ENCODE assay signal across 29 cellular contexts in genomic region chr6:32079566-32080290, GRCh38. TPM values are rescaled to one million over a fixed set of nuclear protein-coding genes. Genes with fewer than 3 reads are reported as not detected.
DNase-seq lines count a peak whose midpoint lies in the region; ATAC-seq and TF ChIP-seq lines count a peak whose summit lies in the region.
"Had no signal": no experiment of that assay in that cellular context is flagged by ENCODE, and none has a peak within 500 bp of the region (broad histone marks: within the 10 kb centered on the region; RNA-seq: fewer than 3 reads in every experiment).

No MANE protein-coding gene starts in this region.

- H3K36me3 ChIP-seq in H7 (replicated peaks; ENCODE audit: control insufficient read depth, insufficient read depth, low read length), result no peaks in the 10 kb centered on the region
- H3K36me3 ChIP-seq in PC-9 (ENCODE audit: low read depth), result no peaks in the 10 kb centered on the region
- H3K36me3 ChIP-seq in mesenchymal stem cell (ENCODE audit: control insufficient read depth in 1 of 2, insufficient read depth in 2 of 2, low read depth in 1 of 2, low read length in 2 of 2), result peaks cover 0 to 73% of the 10 kb centered on the region in 2 experiments
- H3K36me3 ChIP-seq in testis (ENCODE audit: low read depth, missing control alignments), result no peaks in the 10 kb centered on the region
- H3K36me3 ChIP-seq: adrenal gland had no signal

- H3K27ac Mint-ChIP-seq in H9, result no peak overlapping the region; a peak in 1 of 7 replicates
- H3K27ac Mint-ChIP-seq: activated CD4-positive, alpha-beta T cell treated with anti-CD3 and anti-CD28 coated beads, Interleukin-2, amount 10 ng/mL, durations not matched to agents 7 days and 5 days; mesothelial cell of epicardium had no signal

- H2BK20ac ChIP-seq in H9 (ENCODE audit: low read depth, low read length, poor library complexity, severe bottlenecking), result no peak overlapping the region

- H2AFZ ChIP-seq in PC-9 (no peak overlapping the region), mesenchymal stem cell (ENCODE audit: low read depth, low read length) (no peak overlapping the region), H9 (ENCODE audit: low read length) (no peak overlapping the region)

- TF ChIP-seq CTCF in PC-9 (conservative IDR thresholded peaks at IDR 0.05), result no peak
- no peak for TF ChIP-seq CTCF in testis (IDR thresholded peaks at IDR 0.05)
- TF ChIP-seq CTCF in H9 (conservative IDR thresholded peaks at IDR 0.05), result no peak

- H2AK5ac ChIP-seq in mesenchymal stem cell (ENCODE audit: low read length, severe bottlenecking) (no peak overlapping the region), H9 (ENCODE audit: insufficient read length, low read length) (no peak overlapping the region)

- CTCF ChIA-PET in PC-9 (lab: Charles Lee), result interaction anchor here (0.6 to 0.8 kb wide), 2 partner anchors 35 to 39 kb away, joined by 3 read pairs; no protein-coding TSS in a partner anchor

- H3K9me2 ChIP-seq in PC-9 (ENCODE audit: insufficient read depth), result no peaks in the 10 kb centered on the region

- H2BK5ac ChIP-seq in mesenchymal stem cell (ENCODE audit: low read depth, low read length, poor library complexity, severe bottlenecking) (no peak overlapping the region), H9 (ENCODE audit: insufficient read length, low read length) (no peak overlapping the region)

- H3K9ac ChIP-seq in mesenchymal stem cell (ENCODE audit: low read length) (peak overlapping the region; percentile 59), H9 (ENCODE audit: extremely low read depth, insufficient read length, low read length) (no peak overlapping the region)

- H3K9me3 Mint-ChIP-seq in H9, result no peaks in the 10 kb centered on the region
- H3K9me3 Mint-ChIP-seq: activated CD4-positive, alpha-beta T cell treated with anti-CD3 and anti-CD28 coated beads, Interleukin-2, amount 10 ng/mL, durations not matched to agents 7 days and 5 days; activated T-cell treated with anti-CD3 and anti-CD28 coated beads, Interleukin-2, amount 50 U/mL, for 4 hours; mesothelial cell of epicardium; naive B cell had no signal

- ATAC-seq in HG03196 (IDR thresholded peaks at IDR 0.05; ENCODE audit: unreplicated experiment), result no peak
- ATAC-seq: activated T-cell treated with anti-CD3 and anti-CD28 coated beads, Interleukin-2, amount 50 U/mL, for 4 hours; body of pancreas; Right ventricle myocardium inferior had no signal

- POLR2A ChIA-PET in PC-9 (lab: Charles Lee; ENCODE audit: unreplicated experiment), result interaction anchor here (0.5 kb wide), 1 partner anchor 48 kb away, joined by 8 read pairs; the partner anchor contains the start of gene ATF6B

- H2BK15ac ChIP-seq in mesenchymal stem cell (ENCODE audit: low read depth, poor library complexity, severe bottlenecking), result peak overlapping the region; percentile 3
- no peak overlapping the region; the same call in 1 of the 2 replicates for H2BK15ac ChIP-seq in H9 (ENCODE audit: low read depth, low read length)

- H3K27ac ChIP-seq in PC-9 (peak overlapping the region; percentile 38; the same call in 1 of the 2 replicates), mesenchymal stem cell (ENCODE audit: low read length, poor library complexity, severe bottlenecking) (no peak overlapping the region), testis (peak overlapping the region; percentile 60 to 65), H9 (ENCODE audit: insufficient read length, low read depth, low read length) (no peak overlapping the region)
- H3K27ac ChIP-seq: body of pancreas, C4-2B, VCaP had no signal

- H3K4me3 Mint-ChIP-seq in H9, result no peak overlapping the region; a peak in 1 of 5 replicates
- H3K4me3 Mint-ChIP-seq: activated CD4-positive, alpha-beta T cell treated with anti-CD3 and anti-CD28 coated beads, Interleukin-2, amount 10 ng/mL, durations not matched to agents 7 days and 5 days; activated T-cell treated with anti-CD3 and anti-CD28 coated beads, Interleukin-2, amount 50 U/mL, for 4 hours; mesothelial cell of epicardium had no signal

- H4K20me1 ChIP-seq in PC-9 (ENCODE audit: insufficient read depth) (no peaks in the 10 kb centered on the region), H9 (ENCODE audit: control insufficient read depth, insufficient read depth, insufficient read length) (no peaks in the 10 kb centered on the region)

- no peaks in the 10 kb centered on the region; a peak in 1 of 7 replicates for H3K36me3 Mint-ChIP-seq in H9 (ENCODE audit: insufficient read depth in 1 of 3, low read depth in 3 of 3)
- H3K36me3 Mint-ChIP-seq: mesothelial cell of epicardium had no signal

- H3K14ac ChIP-seq in mesenchymal stem cell (ENCODE audit: low read length in 2 of 2), result peak overlapping the region in 1 of 2 experiments; percentile 18
- no peak overlapping the region; the same call in 1 of the 2 replicates for H3K14ac ChIP-seq in H9 (ENCODE audit: insufficient read depth, low read length)

- no peaks in the 10 kb centered on the region for H3K23me2 ChIP-seq in H9 (ENCODE audit: insufficient read length, low read depth, low read length, poor library complexity, severe bottlenecking)

- H3K27me3 ChIP-seq in H7 (ENCODE audit: control insufficient read depth, insufficient read depth, low read length) (no peaks in the 10 kb centered on the region), PC-9 (ENCODE audit: insufficient read depth, low read depth) (no peaks in the 10 kb centered on the region), mesenchymal stem cell (ENCODE audit: control insufficient read depth in 1 of 2, insufficient read depth in 1 of 2, low read length in 2 of 2) (peaks cover 0 to 38% of the 10 kb centered on the region in 2 experiments), testis (no peaks in the 10 kb centered on the region), H9 (ENCODE audit: insufficient read depth, low read length) (no peaks in the 10 kb centered on the region)
- H3K27me3 ChIP-seq: adrenal gland, body of pancreas, dorsolateral prefrontal cortex had no signal

- H3K18ac ChIP-seq in mesenchymal stem cell (ENCODE audit: low read depth in 1 of 2, low read length in 2 of 2) (peak overlapping the region; percentile 14 to 74), H9 (ENCODE audit: insufficient read length, low read depth, low read length) (no peak overlapping the region)

- H4K8ac ChIP-seq in mesenchymal stem cell (ENCODE audit: low read length) (peak overlapping the region; percentile 58), H9 (replicated peaks; ENCODE audit: insufficient read length, low read depth, low read length) (no peak overlapping the region)

- H4K91ac ChIP-seq in mesenchymal stem cell (ENCODE audit: low read length) (peak overlapping the region; percentile 57), H9 (ENCODE audit: insufficient read length, low read depth, low read length) (no peak overlapping the region)

- DNase-seq in H7, result peak; percentile 48
- peak; percentile 48 to 63 for DNase-seq in PC-9
- DNase-seq in mesenchymal stem cell, result no peak
- no peak for DNase-seq in testis
- DNase-seq in kidney tubule cell (ENCODE audit: low spot score), result no peak
- DNase-seq in H9, result no peak
- no peak for DNase-seq in SKM-1 (lab: John Stamatoyannopoulos, UW; ENCODE audit: unreplicated experiment)
- DNase-seq: activated CD4-positive, alpha-beta T cell treated with anti-CD3 and anti-CD28 coated beads, Interleukin-2, amount 10 ng/mL, durations not matched to agents 7 days and 5 days; activated T-cell treated with anti-CD3 and anti-CD28 coated beads, Interleukin-2, amount 50 U/mL, for 4 hours; body of pancreas; cerebellar nuclear complex; DND-41; dorsolateral prefrontal cortex; islet precursor cell; MM.1S; naive B cell; NCI-H1436; stimulated activated CD4-positive, alpha-beta T cell treated with anti-CD3 and anti-CD28 coated beads, Interleukin-2, amount 100 ng/mL, for 48 hours; substantia nigra had no signal

- H3F3A ChIP-seq in PC-9 (ENCODE audit: insufficient read depth, low read depth), result peaks cover 54% of the 10 kb centered on the region

- H3K4me1 Mint-ChIP-seq in H9, result 0 out of 4 replicates have a peak, but pooled peaks cover 0 to 2% of the 10 kb centered on the region in 2 experiments
- H3K4me1 Mint-ChIP-seq: activated CD4-positive, alpha-beta T cell treated with anti-CD3 and anti-CD28 coated beads, Interleukin-2, amount 10 ng/mL, durations not matched to agents 7 days and 5 days had no signal

- H3K79me2 ChIP-seq in PC-9 (ENCODE audit: low read depth) (no peaks in the 10 kb centered on the region), H9 (ENCODE audit: insufficient read depth, low read length) (no peaks in the 10 kb centered on the region)

- H3K4me3 ChIP-seq in H7 (ENCODE audit: insufficient read depth, low read depth, low read length), result no peak overlapping the region
- H3K4me3 ChIP-seq in PC-9, result no peak overlapping the region
- H3K4me3 ChIP-seq in mesenchymal stem cell (ENCODE audit: insufficient read depth in 1 of 2, low read depth in 1 of 2, low read length in 2 of 2), result no peak overlapping the region
- no peak overlapping the region for H3K4me3 ChIP-seq in testis
- H3K4me3 ChIP-seq: adrenal gland, body of pancreas, dorsolateral prefrontal cortex had no signal

- no peak for TF ChIP-seq POLR2A in testis (IDR thresholded peaks at IDR 0.05)

- H2BK12ac ChIP-seq in mesenchymal stem cell (ENCODE audit: low read length in 2 of 2) (peak overlapping the region; percentile 6 to 67), H9 (ENCODE audit: insufficient read length, low read depth, low read length) (no peak overlapping the region)

- no peak overlapping the region for H4K5ac ChIP-seq in H9 (ENCODE audit: insufficient read length, low read depth, low read length)

- BruUV-seq in PC-9 (replicated peaks; lab: Mats Ljungman, UMichigan), result TSS peak; percentile 18

- WGBS in mesenchymal stem cell, result 89% methylated on average over 7 of the region's 7 CpGs
- WGBS in testis, 2 donors, result 51 to 58% methylated on average over 7 of the region's 7 CpGs
- whole genome bisulfite sequencing in H9 (ENCODE audit: extremely low coverage, insufficient read length, low lambda C conversion rate), result no CpG with 5 or more reads among the region's 7 CpGs

- H2BK120ac ChIP-seq in mesenchymal stem cell (ENCODE audit: low read depth, low read length), result peak overlapping the region; percentile 62
- no peak overlapping the region for H2BK120ac ChIP-seq in H9 (ENCODE audit: low read depth, low read length, poor library complexity, severe bottlenecking)

- no peaks in the 10 kb centered on the region for H3K79me1 ChIP-seq in mesenchymal stem cell (replicated peaks; ENCODE audit: low read length, poor library complexity, severe bottlenecking)
- no peaks in the 10 kb centered on the region for H3K79me1 ChIP-seq in H9 (ENCODE audit: insufficient read depth, low read depth, low read length, poor library complexity, severe bottlenecking)

- peak overlapping the region in 1 of 2 experiments; percentile 18 for H3K4ac ChIP-seq in mesenchymal stem cell (ENCODE audit: low read depth in 1 of 2, low read length in 2 of 2)
- no peak overlapping the region for H3K4ac ChIP-seq in H9 (ENCODE audit: low read depth, low read length)

- intact Hi-C loops in PC-9 (cut with micrococcal nuclease; ENCODE audit: unreplicated experiment), result loop anchor here (2.0 kb wide), 1 partner anchor 33 kb away; no protein-coding TSS in a partner anchor
- intact Hi-C loops in testis (cut with DNase I; ENCODE audit: low total_unique reads), result no loop called here

- H3K9me3 ChIP-seq in PC-9 (ENCODE audit: insufficient read depth, low read depth) (no peaks in the 10 kb centered on the region), mesenchymal stem cell (ENCODE audit: control insufficient read depth, low read length) (no peaks in the 10 kb centered on the region), testis (no peaks in the 10 kb centered on the region), H9 (ENCODE audit: control insufficient read depth, low read depth, low read length) (no peaks in the 10 kb centered on the region)
- H3K9me3 ChIP-seq: adrenal gland, body of pancreas had no signal

- no peak overlapping the region for H3K56ac ChIP-seq in H9 (ENCODE audit: insufficient read length, low read depth, low read length)

- H3K4me1 ChIP-seq in PC-9 (replicated peaks; ENCODE audit: insufficient read depth), result peaks cover 87% of the 10 kb centered on the region
- H3K4me1 ChIP-seq in mesenchymal stem cell (ENCODE audit: control insufficient read depth, insufficient read depth, low read depth, low read length), result peaks cover 46% of the 10 kb centered on the region
- peaks cover 49% of the 10 kb centered on the region for H3K4me1 ChIP-seq in testis
- no peaks in the 10 kb centered on the region for H3K4me1 ChIP-seq in H9 (ENCODE audit: insufficient read depth, low read length)
- H3K4me1 ChIP-seq: body of pancreas had no signal

- peaks cover 9% of the 10 kb centered on the region for H3K27me3 Mint-ChIP-seq in H9 (ENCODE audit: low read depth)

- H3K23ac ChIP-seq in mesenchymal stem cell (ENCODE audit: low read length in 2 of 2) (no peak overlapping the region), H9 (ENCODE audit: insufficient read length, low read depth, low read length) (no peak overlapping the region)

- no peak overlapping the region for H3T11ph ChIP-seq in H9 (ENCODE audit: low read length)

- H3K4me2 ChIP-seq in PC-9, result peak overlapping the region; percentile 62
- no peak overlapping the region for H3K4me2 ChIP-seq in mesenchymal stem cell (ENCODE audit: low read length, poor library complexity, severe bottlenecking)
- no peak overlapping the region for H3K4me2 ChIP-seq in H9 (ENCODE audit: insufficient read depth, insufficient read length, low read length)

RNA-seq across cellular contexts. Expression of gene TNXB, which starts 29.4 kb away (rescaled TPM):
- total RNA-seq in H7 (2014; rRNA removed; shearing (Covaris generic)), result 2.7 and 4.4 TPM in 2 replicates
- total RNA-seq in PC-9 (2021), result 15.1 and 22.1 TPM in 2 replicates
- polyA plus RNA-seq in mesenchymal stem cell (2013, experiment 1 of 2), result 3.9 TPM
- polyA plus RNA-seq in mesenchymal stem cell (2013, experiment 2 of 2), result 3.2 TPM
- 10 to 100 TPM; 42.4 to 44.0 TPM for total RNA-seq in testis
- 78.2 TPM for polyA plus RNA-seq in testis (ENCODE audit: insufficient read depth, low read depth, low replicate concordance)
- total RNA-seq in H9 (2021), result 5.0 and 5.2 TPM in 2 replicates

RNA-seq across cellular contexts. Expression of gene CYP21A2, which starts 41.5 kb away (rescaled TPM):
- total RNA-seq in H7 (2014; rRNA removed; shearing (Covaris generic)), result 0.11 TPM in 1 of 2 replicates, not detected in the other
- 0.33 TPM in 1 of 2 replicates, not detected in the other for total RNA-seq in PC-9 (2021)
- 0.17 TPM for polyA plus RNA-seq in mesenchymal stem cell (2013, experiment 1 of 2)
- polyA plus RNA-seq in mesenchymal stem cell (2013, experiment 2 of 2), result 0.10 TPM
- total RNA-seq in testis, result 1 to 10 TPM in 1 of 2 donors, under 1 TPM in 1; 0.81 to 1.7 TPM
- polyA plus RNA-seq in testis (ENCODE audit: insufficient read depth, low read depth, low replicate concordance), result 0.96 TPM
- total RNA-seq in H9 (2021), result not detected in 2 replicates
- total RNA-seq: fibroblast of lung, glomerular endothelial cell, NCI-H460, OCI-LY7 had no signal
- polyA plus RNA-seq: fibroblast of lung had no signal

RNA-seq across cellular contexts. Expression of gene ATF6B, which starts 48.3 kb away (rescaled TPM):
- total RNA-seq in H7 (2014; rRNA removed; shearing (Covaris generic)), result 25.1 and 26.2 TPM in 2 replicates
- total RNA-seq in PC-9 (2021), result 87.2 and 102 TPM in 2 replicates
- 68.3 TPM for polyA plus RNA-seq in mesenchymal stem cell (2013, experiment 1 of 2)
- polyA plus RNA-seq in mesenchymal stem cell (2013, experiment 2 of 2), result 66.3 TPM
- total RNA-seq in testis, result 100 to 1,000 TPM; 120 to 138 TPM
- 76.3 TPM for polyA plus RNA-seq in testis (ENCODE audit: insufficient read depth, low read depth, low replicate concordance)
- 44.0 and 45.3 TPM in 2 replicates for total RNA-seq in H9 (2021)

RNA-seq across cellular contexts. Expression of gene FKBPL, which starts 50.4 kb away (rescaled TPM):
- 12.5 and 12.8 TPM in 2 replicates for total RNA-seq in H7 (2014; rRNA removed; shearing (Covaris generic))
- total RNA-seq in PC-9 (2021) (11.6 and 12.6 TPM in 2 replicates), testis (1 to 10 TPM; 7.2 to 9.5 TPM), H9 (2021) (10.9 and 11.1 TPM in 2 replicates)
- polyA plus RNA-seq in mesenchymal stem cell (2013, experiment 1 of 2), result 4.3 TPM
- 4.3 TPM for polyA plus RNA-seq in mesenchymal stem cell (2013, experiment 2 of 2)
- 11.6 TPM for polyA plus RNA-seq in testis (ENCODE audit: insufficient read depth, low read depth, low replicate concordance)

Comparison
In these comparisons a context has a peak if more than half of its experiments do, and no peak if none do; other contexts are left out.
1. DNase-seq: peak in H7 (single experiment) and PC-9 (2 of 2); none in mesenchymal stem cell (single experiment), testis (single experiment), kidney tubule cell (single experiment), H9 (single experiment) and SKM-1 (single experiment).
2. H3K27ac ChIP-seq: peak in PC-9 (single experiment) and testis (2 of 2); none in mesenchymal stem cell (single experiment) and H9 (single experiment).